In the genomic region with DNA sequence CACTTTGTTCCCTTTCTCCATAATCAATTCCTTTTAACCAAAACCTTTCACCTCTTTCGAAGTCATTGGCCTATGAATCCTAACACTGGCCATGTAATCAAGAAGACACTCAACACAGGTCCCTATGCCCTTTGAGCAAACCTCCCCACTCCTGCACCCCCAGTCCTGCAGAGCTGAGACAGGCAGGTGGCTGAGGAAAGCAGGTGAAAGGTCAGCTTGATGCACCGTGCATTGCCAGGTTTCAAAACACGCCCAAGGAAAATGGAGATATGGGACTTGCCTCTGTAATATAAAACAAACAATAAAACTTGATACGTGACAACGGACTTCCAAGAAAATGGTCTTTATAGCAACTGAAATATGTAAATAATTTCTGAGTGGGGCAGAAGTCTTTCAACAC, we compare ENCODE assay signal across 29 cellular contexts. TPM values are rescaled to one million over a fixed set of nuclear protein-coding genes. Genes with fewer than 3 reads are reported as not detected.
A peak's percentile ranks its signal among the peaks of the same experiment; 100 is the strongest.
DNase-seq lines count a peak whose midpoint lies in the region; ATAC-seq and TF ChIP-seq lines count a peak whose summit lies in the region.
"Had no signal": no experiment of that assay in that cellular context is flagged by ENCODE, and none has a peak within 500 bp of the region (broad histone marks: within the 10 kb centered on the region; RNA-seq: fewer than 3 reads in every experiment).

No MANE protein-coding gene starts in this region.

- peaks cover 0 to 85% (median 18%) of the 10 kb centered on the region in 4 donors for H3K4me1 ChIP-seq in Peyer's patch
- peaks cover 0 to 73% (median 34%) of the 10 kb centered on the region in 4 donors for H3K4me1 ChIP-seq in right lobe of liver
- peaks cover 79 to 96% (median 92%) of the 10 kb centered on the region in 4 donors for H3K4me1 ChIP-seq in transverse colon
- H3K4me1 ChIP-seq in SK-N-SH (ENCODE audit: control insufficient read depth in 1 of 2, insufficient read depth in 2 of 2, low read depth in 1 of 2, low read length in 1 of 2), result peaks cover 9 to 30% of the 10 kb centered on the region in 2 experiments; a peak in 2 of 4 replicates
- H3K4me1 ChIP-seq: SJSA1 had no signal

- H3K9me2 ChIP-seq in SK-N-SH, result no peaks in the 10 kb centered on the region

- H3K4me2 ChIP-seq in SK-N-SH, result no peak overlapping the region

- H3K27ac ChIP-seq in Peyer's patch, result peak overlapping the region in 3 of 4 donors; percentile 58 to 91 (median 78)
- H3K27ac ChIP-seq in right lobe of liver, result peak overlapping the region in 2 of 3 donors; percentile 31 to 63
- peak overlapping the region; percentile 89 to 99 (median 99) for H3K27ac ChIP-seq in transverse colon
- H3K27ac ChIP-seq in SK-N-SH (ENCODE audit: low read depth in 2 of 2, low read length in 1 of 2), result no peak overlapping the region
- H3K27ac ChIP-seq: SJSA1 had no signal

- CTCF ChIA-PET in SK-N-SH (lab: Yijun Ruan, JAX), result interaction anchor here (0.9 to 1.9 kb wide), 2 partner anchors 59 kb away, joined by 4 to 6 read pairs; no protein-coding TSS in a partner anchor

- no peaks in the 10 kb centered on the region for H3K27me3 ChIP-seq in Peyer's patch
- H3K27me3 ChIP-seq in right lobe of liver, result no peaks in the 10 kb centered on the region
- no peaks in the 10 kb centered on the region for H3K27me3 ChIP-seq in transverse colon
- H3K27me3 ChIP-seq in SK-N-SH (ENCODE audit: insufficient read depth), result no peaks in the 10 kb centered on the region
- H3K27me3 ChIP-seq: ascending aorta, esophagus squamous epithelium, SJSA1, spleen had no signal

- TF ChIP-seq CTCF in Peyer's patch (IDR thresholded peaks at IDR 0.05), result no peak
- TF ChIP-seq CTCF in right lobe of liver (IDR thresholded peaks at IDR 0.05), result no peak
- TF ChIP-seq CTCF in transverse colon (IDR thresholded peaks at IDR 0.05), result no peak
- no peak for TF ChIP-seq CTCF in SK-N-SH (IDR thresholded peaks at IDR 0.05)

- intact Hi-C loops in right lobe of liver (cut with DNase I), result no loop called here
- intact Hi-C loops in transverse colon (cut with DNase I; ENCODE audit: low total_unique reads), result no loop called here

- TF ChIP-seq RAD21 in SK-N-SH (IDR thresholded peaks at IDR 0.05; ENCODE audit: low read length), result no peak

- peaks cover 5% of the 10 kb centered on the region for H3F3A ChIP-seq in SK-N-SH (replicated peaks; ENCODE audit: insufficient read depth)

- DNase-seq in NCI-H510A treated with DMSO at 0.1 percent for 48 hours (lab: John Stamatoyannopoulos, UW) (peak; percentile 23), NCI-H510A (lab: John Stamatoyannopoulos, UW) (no peak), Peyer's patch (peak in 2 of 3 donors; percentile 84 to 90), right lobe of liver (peak in 2 of 3 donors; percentile 74 to 75), transverse colon (peak; percentile 87), islet precursor cell (no peak), SK-N-SH (no peak), HPDE6-E6E7 (ENCODE audit: extremely low spot score) (no peak)
- DNase-seq: activated CD4-positive, alpha-beta T cell treated with anti-CD3 and anti-CD28 coated beads for 1 hour; activated CD8-positive, alpha-beta T cell treated with anti-CD3 and anti-CD28 coated beads, Interleukin-2, amount 10 ng/mL, durations not matched to agents 7 days and 5 days; activated gamma-delta T cell; activated naive CD8-positive, alpha-beta T cell treated with anti-CD3 and anti-CD28 coated beads, Interleukin-2, amount 10 ng/mL, durations not matched to agents 7 days and 5 days; activated T-cell treated with anti-CD3 and anti-CD28 coated beads for 4 hours; CD8-positive, alpha-beta T cell; DMS 273 treated with DMSO at 0.1 percent for 48 hours; esophagus squamous epithelium; Karpas-422; left cardiac atrium; mesendoderm; MV-4-11; naive B cell; NCI-H1436 treated with DMSO at 0.1 percent for 48 hours; NCI-H524 treated with DMSO at 0.1 percent for 48 hours; spleen; stimulated activated CD4-positive, alpha-beta T cell treated with anti-CD3 and anti-CD28 coated beads, Interleukin-2, amount 100 ng/mL, for 48 hours; substantia nigra; T-helper 1 cell had no signal

- TF ChIP-seq EP300 in transverse colon (IDR thresholded peaks at IDR 0.05; ENCODE audit: low read depth), result peak; percentile 58
- TF ChIP-seq EP300 in SK-N-SH (IDR thresholded peaks at IDR 0.05; ENCODE audit: borderline replicate concordance in 1 of 2, low read depth in 1 of 2, low read length in 1 of 2), result no peak

- no peaks in the 10 kb centered on the region for H3K9me3 ChIP-seq in Peyer's patch
- H3K9me3 ChIP-seq in right lobe of liver, result no peaks in the 10 kb centered on the region
- H3K9me3 ChIP-seq in transverse colon, result no peaks in the 10 kb centered on the region
- H3K9me3 ChIP-seq in SK-N-SH, result no peaks in the 10 kb centered on the region
- H3K9me3 ChIP-seq: ascending aorta, esophagus squamous epithelium, SJSA1, spleen had no signal

- in situ Hi-C loops in transverse colon (cut with MboI; ENCODE audit: low pct_ligation_motif_present in 1 of 4, low pct_unique_long_range_greater_than_20kb in 1 of 4, low sequenced_read_pairs in 3 of 4), result no loop called here

- H3K36me3 ChIP-seq in Peyer's patch (peaks cover 0 to 6% (median 0%) of the 10 kb centered on the region in 3 donors), right lobe of liver (peaks cover 0 to 5% (median 0%) of the 10 kb centered on the region in 4 donors), transverse colon (no peaks in the 10 kb centered on the region), SK-N-SH (replicated peaks in 1 of 2; ENCODE audit: control insufficient read depth in 1 of 2, insufficient read depth in 2 of 2, low read length in 1 of 2) (peaks cover 4 to 24% of the 10 kb centered on the region in 2 experiments)

- peak; percentile 46 to 78 (median 68) for ATAC-seq in right lobe of liver
- ATAC-seq: activated CD8-positive, alpha-beta T cell treated with anti-CD3 and anti-CD28 coated beads, Interleukin-2, amount 10 ng/mL, durations not matched to agents 7 days and 5 days; CD8-positive, alpha-beta T cell; left cardiac atrium had no signal

- no peak overlapping the region for H2AFZ ChIP-seq in SK-N-SH (ENCODE audit: low read depth)

- no peak overlapping the region for H3K4me3 ChIP-seq in Peyer's patch
- no peak overlapping the region for H3K4me3 ChIP-seq in right lobe of liver
- no peak overlapping the region for H3K4me3 ChIP-seq in transverse colon
- H3K4me3 ChIP-seq in SK-N-SH (ENCODE audit: low read depth in 2 of 2, low read length in 1 of 2), result no peak overlapping the region
- H3K4me3 ChIP-seq: ascending aorta, esophagus squamous epithelium, SJSA1, spleen had no signal

- TF ChIP-seq POLR2A in Peyer's patch (IDR thresholded peaks at IDR 0.05) (peak in 1 of 2 donors; percentile 28), right lobe of liver (IDR thresholded peaks at IDR 0.05) (no peak), transverse colon (IDR thresholded peaks at IDR 0.05) (no peak)

- no peak overlapping the region for H3K9ac ChIP-seq in SK-N-SH

- WGBS in right lobe of liver (ENCODE audit: insufficient coverage, low coverage, low lambda C conversion rate, missing lambda C conversion rate), result 42% methylated on average over 5 of the region's 5 CpGs
- WGBS in transverse colon (ENCODE audit: low coverage in 1 of 2), 2 donors, result 45 to 49% methylated on average over 3 to 5 of the region's 5 CpGs
- 98% methylated on average over 5 of the region's 5 CpGs for WGBS in SK-N-SH (ENCODE audit: low lambda C conversion rate)

- H4K20me1 ChIP-seq in SK-N-SH (ENCODE audit: insufficient read depth), result peaks cover 87% of the 10 kb centered on the region

- peaks cover 99% of the 10 kb centered on the region for H3K79me2 ChIP-seq in SK-N-SH (ENCODE audit: insufficient read depth)

- POLR2A ChIA-PET in SK-N-SH (lab: Yijun Ruan, JAX), result no interaction called here

TF ChIP-seq in SK-N-SH, 30 proteins besides CTCF, POLR2A, EP300 and RAD21 (continues in another document):
- TF ChIP-seq, protein P1, sequence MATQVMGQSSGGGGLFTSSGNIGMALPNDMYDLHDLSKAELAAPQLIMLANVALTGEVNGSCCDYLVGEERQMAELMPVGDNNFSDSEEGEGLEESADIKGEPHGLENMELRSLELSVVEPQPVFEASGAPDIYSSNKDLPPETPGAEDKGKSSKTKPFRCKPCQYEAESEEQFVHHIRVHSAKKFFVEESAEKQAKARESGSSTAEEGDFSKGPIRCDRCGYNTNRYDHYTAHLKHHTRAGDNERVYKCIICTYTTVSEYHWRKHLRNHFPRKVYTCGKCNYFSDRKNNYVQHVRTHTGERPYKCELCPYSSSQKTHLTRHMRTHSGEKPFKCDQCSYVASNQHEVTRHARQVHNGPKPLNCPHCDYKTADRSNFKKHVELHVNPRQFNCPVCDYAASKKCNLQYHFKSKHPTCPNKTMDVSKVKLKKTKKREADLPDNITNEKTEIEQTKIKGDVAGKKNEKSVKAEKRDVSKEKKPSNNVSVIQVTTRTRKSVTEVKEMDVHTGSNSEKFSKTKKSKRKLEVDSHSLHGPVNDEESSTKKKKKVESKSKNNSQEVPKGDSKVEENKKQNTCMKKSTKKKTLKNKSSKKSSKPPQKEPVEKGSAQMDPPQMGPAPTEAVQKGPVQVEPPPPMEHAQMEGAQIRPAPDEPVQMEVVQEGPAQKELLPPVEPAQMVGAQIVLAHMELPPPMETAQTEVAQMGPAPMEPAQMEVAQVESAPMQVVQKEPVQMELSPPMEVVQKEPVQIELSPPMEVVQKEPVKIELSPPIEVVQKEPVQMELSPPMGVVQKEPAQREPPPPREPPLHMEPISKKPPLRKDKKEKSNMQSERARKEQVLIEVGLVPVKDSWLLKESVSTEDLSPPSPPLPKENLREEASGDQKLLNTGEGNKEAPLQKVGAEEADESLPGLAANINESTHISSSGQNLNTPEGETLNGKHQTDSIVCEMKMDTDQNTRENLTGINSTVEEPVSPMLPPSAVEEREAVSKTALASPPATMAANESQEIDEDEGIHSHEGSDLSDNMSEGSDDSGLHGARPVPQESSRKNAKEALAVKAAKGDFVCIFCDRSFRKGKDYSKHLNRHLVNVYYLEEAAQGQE (IDR thresholded peaks at IDR 0.05; ENCODE audit: low read depth, low read length), result no peak
- TF ChIP-seq CHD2 (IDR thresholded peaks at IDR 0.05; ENCODE audit: low read length, partially characterized antibody) (no peak), TCF12 (IDR thresholded peaks at IDR 0.05) (no peak)

RNA-seq across cellular contexts. Expression of a gene that starts 10.6 kb away (rescaled TPM):
- total RNA-seq in Peyer's patch (100 to 1,000 TPM in 3 of 4 donors, 10 to 100 TPM in 1; 80.6 to 372 (median 118) TPM), right lobe of liver (100 to 1,000 TPM in 3 of 6 experiments, 10 to 100 TPM in 3; 30.5 to 152 (median 90.8) TPM), transverse colon (100 to 1,000 TPM in 3 of 4 donors, 10 to 100 TPM in 1; 98.9 to 263 (median 177) TPM)
- polyA plus RNA-seq in SK-N-SH (2012; rRNA removed), result 22.5 and 31.2 TPM in 2 replicates
- polyA plus RNA-seq in SK-N-SH (2012; cell fraction: cytosol; rRNA removed), result 20.9 and 27.0 TPM in 2 replicates
- 42.4 and 46.7 TPM in 2 replicates for polyA plus RNA-seq in SK-N-SH (2012; cell fraction: nucleus; rRNA removed)

Comparison
In these comparisons a context has a peak if more than half of its experiments do, and no peak if none do; other contexts are left out.
1. DNase-seq: peak in NCI-H510A treated with DMSO at 0.1 percent for 48 hours (single experiment), Peyer's patch (2 of 3), right lobe of liver (2 of 3) and transverse colon (single experiment); none in NCI-H510A (single experiment), islet precursor cell (single experiment), SK-N-SH (single experiment) and HPDE6-E6E7 (single experiment).
2. H3K27ac ChIP-seq: peak in Peyer's patch (3 of 4), right lobe of liver (2 of 3) and transverse colon (4 of 4); none in SK-N-SH (0 of 2).